ENCODE assay signal across 25 cellular contexts in the genomic region with DNA sequence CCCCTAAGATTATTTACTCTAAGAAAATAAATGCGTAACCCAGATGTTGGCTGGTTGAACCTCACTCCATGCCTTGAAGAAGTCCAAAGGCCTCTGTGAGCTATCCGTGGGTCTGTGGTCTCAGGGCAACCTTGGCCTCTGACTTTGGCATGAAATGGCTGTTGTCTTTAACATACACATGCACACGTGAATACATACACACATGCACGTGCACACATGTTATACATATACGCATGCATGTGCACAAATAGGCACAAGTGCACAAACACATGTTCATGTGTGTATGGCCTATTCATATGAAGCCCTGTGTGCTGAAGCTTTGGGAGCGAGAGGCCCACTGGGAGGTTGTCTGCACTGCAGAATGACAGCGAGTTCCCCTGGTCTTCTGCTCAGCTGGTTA. TPM values are rescaled to one million over a fixed set of nuclear protein-coding genes. Genes with fewer than 3 reads are reported as not detected.
"Had no signal": no experiment of that assay in that cellular context is flagged by ENCODE, and none has a peak within 500 bp of the region (broad histone marks: within the 10 kb centered on the region; RNA-seq: fewer than 3 reads in every experiment).

No MANE protein-coding gene starts in this region.

- H3K4me3 ChIP-seq: K562, SJSA1, SK-N-MC had no signal

- H3K27me3 ChIP-seq: SJSA1 had no signal

- H3K36me3 ChIP-seq: SJSA1 had no signal

- ATAC-seq: K562 had no signal

- DNase-seq: Kasumi-1, MM.1S, NCI-H1092 treated with DMSO at 0.1 percent for 48 hours, NCI-H1436, NCI-H187, NCI-H2029, NCI-H2081 treated with DMSO at 0.1 percent for 48 hours, NCI-H2171, NCI-H226, NCI-H446, NCI-H510A, NCI-H524 treated with DMSO at 0.1 percent for 48 hours, NCI-H69, NCI-H774, Right ventricle myocardium superior, RPMI8226, SIG-M5, SW 1271 had no signal

- H3K9ac ChIP-seq: KMS-11 had no signal

- H3K4me2 ChIP-seq: KMS-11 had no signal

- FAIRE-seq: K562, RCC 7860 had no signal

- H3K27ac ChIP-seq: HL-60, KMS-11, SJSA1, SK-N-MC had no signal

RNA-seq across cellular contexts. Expression of a gene that starts 50.8 kb away (rescaled TPM):
- polyA plus RNA-seq: IgD-negative memory B cell had no signal
